In the genomic region with DNA sequence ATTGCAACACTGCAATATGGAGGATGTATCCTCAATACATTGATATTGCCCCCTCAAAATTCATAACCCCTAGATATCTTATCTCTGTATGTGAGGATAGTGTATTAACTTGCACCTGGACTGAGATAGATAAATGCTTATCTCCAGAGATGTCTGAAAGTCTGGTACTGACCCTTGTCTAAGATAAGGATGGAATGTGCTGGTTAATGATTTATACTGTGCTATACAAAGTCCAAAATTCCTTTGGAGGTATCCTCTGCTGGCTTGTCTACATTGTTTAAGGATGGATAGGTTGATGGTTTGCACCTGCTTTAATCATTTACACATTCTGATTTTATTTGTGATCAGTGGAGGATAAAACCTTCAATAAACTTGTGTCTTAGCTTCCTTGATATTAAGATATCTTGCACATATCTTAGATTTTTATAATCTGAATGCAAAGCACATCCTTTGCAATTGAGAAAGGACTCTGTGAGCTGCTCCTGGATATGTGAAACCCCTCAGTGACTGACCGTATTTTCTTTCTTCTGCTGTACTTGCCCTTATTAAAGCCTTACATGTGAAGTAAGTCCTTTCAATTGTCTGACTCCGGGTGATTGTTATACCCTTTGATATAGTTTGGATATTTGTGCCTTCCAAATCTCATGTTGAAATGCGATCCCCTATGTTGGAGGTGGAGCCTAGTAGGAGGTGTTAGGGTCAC, we compare ENCODE assay signal across 20 cellular contexts.
DNase-seq lines count a peak whose midpoint lies in the region; ATAC-seq and TF ChIP-seq lines count a peak whose summit lies in the region.
"Had no signal": no experiment of that assay in that cellular context is flagged by ENCODE, and none has a peak within 500 bp of the region (broad histone marks: within the 10 kb centered on the region; RNA-seq: fewer than 3 reads in every experiment).

No MANE protein-coding gene starts in this region.

- ATAC-seq in HG03045 (IDR thresholded peaks at IDR 0.05; ENCODE audit: unreplicated experiment) = no peak
- ATAC-seq: Right ventricle myocardium inferior had no signal

- H3K27me3 ChIP-seq in liver (ENCODE audit: control insufficient read depth in 4 of 4, insufficient read depth in 4 of 4, low read length in 3 of 4) (no peaks in the 10 kb centered on the region), transverse colon (no peaks in the 10 kb centered on the region)
- H3K27me3 ChIP-seq: Peyer's patch had no signal

- DNase-seq in HuH-7 (ENCODE audit: low spot score) (peak; percentile 1), glomerular visceral epithelial cell (ENCODE audit: extremely low spot score) (peak; percentile 1), renal cortical epithelial cell (ENCODE audit: low read depth) (peak; percentile 16), NCI-H2171 treated with DMSO at 0.1 percent for 48 hours (lab: John Stamatoyannopoulos, UW) (no peak), transverse colon (no peak), HCEC 1CT (no peak)
- DNase-seq: DMS 273 treated with DMSO at 0.1 percent for 48 hours, GDM1, GOT3, Kasumi-1, MM.1S, NCI-H1092, NCI-H1436 treated with DMSO at 0.1 percent for 48 hours, NCI-H2029 treated with DMSO at 0.1 percent for 48 hours, NCI-H2171, Peyer's patch, SW 1271 had no signal

- H3K27ac ChIP-seq in liver (ENCODE audit: low read depth in 1 of 2, low read length in 2 of 2) (no peak overlapping the region), transverse colon (no peak overlapping the region)
- H3K27ac ChIP-seq: Peyer's patch had no signal

- H3K9me3 ChIP-seq in liver (ENCODE audit: control insufficient read depth in 4 of 4, low read length in 3 of 4) (no peaks in the 10 kb centered on the region), transverse colon (no peaks in the 10 kb centered on the region)
- H3K9me3 ChIP-seq: Peyer's patch had no signal

- in situ Hi-C loops in transverse colon (cut with MboI; ENCODE audit: low pct_ligation_motif_present in 1 of 4, low pct_unique_long_range_greater_than_20kb in 1 of 4, low sequenced_read_pairs in 3 of 4) = no loop called here

- H3K4me3 ChIP-seq in liver (ENCODE audit: low read depth in 1 of 3, low read length in 3 of 3) = no peak overlapping the region
- H3K4me3 ChIP-seq in transverse colon = no peak overlapping the region
- H3K4me3 ChIP-seq: Peyer's patch had no signal

- no peak overlapping the region for H3K9ac ChIP-seq in liver (ENCODE audit: low read depth in 1 of 2, low read length in 2 of 2)

- intact Hi-C loops in transverse colon (cut with DNase I; ENCODE audit: low total_unique reads) = no loop called here

- WGBS in liver = 31% methylated on average over 3 of the region's 3 CpGs
- 67% methylated on average over 3 of the region's 3 CpGs; no CpG with 5 or more reads in 1 of the 2 donors for WGBS in transverse colon (ENCODE audit: low coverage in 1 of 2), 2 donors

- TF ChIP-seq POLR2A in transverse colon (IDR thresholded peaks at IDR 0.05) = no peak

- H3K36me3 ChIP-seq in liver (ENCODE audit: control insufficient read depth in 4 of 4, insufficient read depth in 3 of 4, low read depth in 1 of 4, low read length in 3 of 4) (no peaks in the 10 kb centered on the region), transverse colon (no peaks in the 10 kb centered on the region)
- H3K36me3 ChIP-seq: Peyer's patch had no signal

- TF ChIP-seq RAD21 in liver (IDR thresholded peaks at IDR 0.05) = peak in 1 of 2 donors; percentile 14

- no peak for TF ChIP-seq EP300 in transverse colon (IDR thresholded peaks at IDR 0.05; ENCODE audit: low read depth)

- H3K4me1 ChIP-seq in liver (ENCODE audit: control insufficient read depth in 4 of 4, insufficient read depth in 4 of 4, low read length in 3 of 4) (peaks cover 0 to 12% (median 6%) of the 10 kb centered on the region in 4 donors), transverse colon (no peaks in the 10 kb centered on the region)
- H3K4me1 ChIP-seq: Peyer's patch had no signal

- no peak for TF ChIP-seq CTCF in liver (IDR thresholded peaks at IDR 0.05; ENCODE audit: low read depth, low read length, missing input control)
- no peak for TF ChIP-seq CTCF in transverse colon (IDR thresholded peaks at IDR 0.05)

TF ChIP-seq in liver, 16 proteins besides CTCF, POLR2A, EP300 and RAD21:
- no peak for TF ChIP-seq ATF3 (IDR thresholded peaks at IDR 0.05)
- TF ChIP-seq HNF4A (conservative IDR thresholded peaks at IDR 0.05) = peak; percentile 85 to 93
- TF ChIP-seq REST (IDR thresholded peaks at IDR 0.05) = no peak
- TF ChIP-seq SP1 (IDR thresholded peaks at IDR 0.05) = peak; percentile 45
- TF ChIP-seq, protein P1, sequence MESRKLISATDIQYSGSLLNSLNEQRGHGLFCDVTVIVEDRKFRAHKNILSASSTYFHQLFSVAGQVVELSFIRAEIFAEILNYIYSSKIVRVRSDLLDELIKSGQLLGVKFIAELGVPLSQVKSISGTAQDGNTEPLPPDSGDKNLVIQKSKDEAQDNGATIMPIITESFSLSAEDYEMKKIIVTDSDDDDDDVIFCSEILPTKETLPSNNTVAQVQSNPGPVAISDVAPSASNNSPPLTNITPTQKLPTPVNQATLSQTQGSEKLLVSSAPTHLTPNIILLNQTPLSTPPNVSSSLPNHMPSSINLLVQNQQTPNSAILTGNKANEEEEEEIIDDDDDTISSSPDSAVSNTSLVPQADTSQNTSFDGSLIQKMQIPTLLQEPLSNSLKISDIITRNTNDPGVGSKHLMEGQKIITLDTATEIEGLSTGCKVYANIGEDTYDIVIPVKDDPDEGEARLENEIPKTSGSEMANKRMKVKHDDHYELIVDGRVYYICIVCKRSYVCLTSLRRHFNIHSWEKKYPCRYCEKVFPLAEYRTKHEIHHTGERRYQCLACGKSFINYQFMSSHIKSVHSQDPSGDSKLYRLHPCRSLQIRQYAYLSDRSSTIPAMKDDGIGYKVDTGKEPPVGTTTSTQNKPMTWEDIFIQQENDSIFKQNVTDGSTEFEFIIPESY (IDR thresholded peaks at IDR 0.05) = no peak
- no peak for TF ChIP-seq TAF1 (conservative IDR thresholded peaks at IDR 0.05)
- TF ChIP-seq, protein P2, sequence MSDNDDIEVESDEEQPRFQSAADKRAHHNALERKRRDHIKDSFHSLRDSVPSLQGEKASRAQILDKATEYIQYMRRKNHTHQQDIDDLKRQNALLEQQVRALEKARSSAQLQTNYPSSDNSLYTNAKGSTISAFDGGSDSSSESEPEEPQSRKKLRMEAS (IDR thresholded peaks at IDR 0.05) = no peak
- TF ChIP-seq YY1 (IDR thresholded peaks at IDR 0.05) = no peak
- TF ChIP-seq RXRA (IDR thresholded peaks at IDR 0.05) = peak; percentile 16 to 42
- no peak for TF ChIP-seq FOXA2 (IDR thresholded peaks at IDR 0.05)
- peak; percentile 87 for TF ChIP-seq HNF4G (IDR thresholded peaks at IDR 0.05)
- no peak for TF ChIP-seq GABPA (IDR thresholded peaks at IDR 0.05 in 1 of 2, conservative IDR thresholded peaks at IDR 0.05 in 1 of 2)
- no peak for TF ChIP-seq JUND (IDR thresholded peaks at IDR 0.05)
- TF ChIP-seq EGR1 (IDR thresholded peaks at IDR 0.05; ENCODE audit: low read depth in 2 of 2) = no peak
- TF ChIP-seq FOXA1 (IDR thresholded peaks at IDR 0.05) = no peak
- no peak for TF ChIP-seq NR2F2 (IDR thresholded peaks at IDR 0.05)

Comparison
In these comparisons a context has a peak if more than half of its experiments do, and no peak if none do; other contexts are left out.
1. DNase-seq: peak in HuH-7 (single experiment), glomerular visceral epithelial cell (single experiment) and renal cortical epithelial cell (single experiment); none in NCI-H2171 treated with DMSO at 0.1 percent for 48 hours (single experiment), transverse colon (single experiment) and HCEC 1CT (single experiment).